ENCODE assay signal across 19 cellular contexts in the genomic region with DNA sequence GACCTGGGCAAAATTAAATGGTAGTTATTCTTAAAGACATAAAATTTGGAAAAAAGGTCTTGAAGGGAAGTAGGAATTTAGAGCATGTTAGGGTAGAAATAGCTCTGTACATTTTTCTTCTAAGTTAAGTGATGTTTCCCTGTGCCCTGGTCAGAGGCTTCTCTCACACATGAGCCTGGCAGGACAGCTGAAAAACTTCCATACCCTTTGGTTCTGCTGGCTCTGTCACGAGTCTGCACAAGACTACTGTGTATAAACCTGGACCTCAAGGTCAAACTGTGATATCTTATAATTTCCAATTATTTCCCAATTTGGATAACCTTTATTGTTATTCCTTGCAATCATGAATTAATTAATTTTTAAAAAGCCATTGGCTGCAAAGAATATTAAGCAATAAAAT.
"Had no signal": no experiment of that assay in that cellular context is flagged by ENCODE, and none has a peak within 500 bp of the region (broad histone marks: within the 10 kb centered on the region; RNA-seq: fewer than 3 reads in every experiment).

No MANE protein-coding gene starts in this region.

- H3K4me2 ChIP-seq: hepatocyte had no signal

- H3K79me2 ChIP-seq: hepatocyte had no signal

- H3K27ac Mint-ChIP-seq: activated CD4-positive, alpha-beta memory T cell treated with anti-CD3 and anti-CD28 coated beads, Interleukin-2, amount 10 ng/mL, durations not matched to agents 7 days and 5 days; activated T-helper 1 cell treated with anti-CD3 and anti-CD28 coated beads, Interleukin-12 subunit alpha, Interleukin-12 subunit beta, Interleukin-2, Interleukin-4 antibody, amounts not matched to agents 30 ng/mL and 10 ng/mL and 1 ng/mL, durations not matched to agents 14 hours and 24 hours and 36 hours; mesothelial cell of epicardium; natural killer cell treated with Interleukin-12 subunit alpha and Interleukin-12 subunit beta and Interleukin-15 and Interleukin-18, amount 100 ng/mL, for 72 hours; T-helper 1 cell treated with Interleukin-12 subunit alpha and Interleukin-12 subunit beta and Interleukin-4 antibody, amounts not matched to agents 30 μg/mL and 1 μg/mL, for 36 hours had no signal

- H3K4me1 ChIP-seq: esophagus muscularis mucosa, left lung, prostate gland had no signal

- H3K36me3 Mint-ChIP-seq: mesothelial cell of epicardium; natural killer cell treated with Interleukin-12 subunit alpha and Interleukin-12 subunit beta and Interleukin-15 and Interleukin-18, amount 100 ng/mL, for 72 hours had no signal

- H3K9me3 ChIP-seq: esophagus muscularis mucosa, left lung, prostate gland, upper lobe of right lung had no signal

- DNase-seq: activated CD4-positive, CD25-positive, alpha-beta regulatory T cell; activated gamma-delta T cell; amygdala; cerebellar nuclear complex; glutamatergic neuron; kidney glomerular epithelial cell; left lung; T1000; upper lobe of right lung had no signal

- H3K27ac ChIP-seq: coronary artery, esophagus muscularis mucosa, left lung, prostate gland, upper lobe of right lung had no signal

- H2AFZ ChIP-seq: hepatocyte had no signal

- ATAC-seq: left lung; natural killer cell treated with Interleukin-12 subunit alpha and Interleukin-12 subunit beta and Interleukin-15 and Interleukin-18, amount 100 ng/mL, for 72 hours; upper lobe of right lung had no signal

- H3K27me3 ChIP-seq: esophagus muscularis mucosa, hepatocyte, left lung, upper lobe of right lung had no signal

- H3K4me3 Mint-ChIP-seq: activated CD4-positive, alpha-beta memory T cell treated with anti-CD3 and anti-CD28 coated beads, Interleukin-2, amount 10 ng/mL, durations not matched to agents 7 days and 5 days; activated T-helper 1 cell treated with anti-CD3 and anti-CD28 coated beads, Interleukin-12 subunit alpha, Interleukin-12 subunit beta, Interleukin-2, Interleukin-4 antibody, amounts not matched to agents 30 ng/mL and 10 ng/mL and 1 ng/mL, durations not matched to agents 14 hours and 24 hours and 36 hours; mesothelial cell of epicardium; natural killer cell treated with Interleukin-12 subunit alpha and Interleukin-12 subunit beta and Interleukin-15 and Interleukin-18, amount 100 ng/mL, for 72 hours; T-helper 1 cell treated with Interleukin-12 subunit alpha and Interleukin-12 subunit beta and Interleukin-4 antibody, amounts not matched to agents 30 μg/mL and 1 μg/mL, for 36 hours had no signal

- H3K36me3 ChIP-seq: esophagus muscularis mucosa, left lung, prostate gland, upper lobe of right lung had no signal

- H3K9me3 Mint-ChIP-seq: activated CD4-positive, alpha-beta memory T cell treated with anti-CD3 and anti-CD28 coated beads, Interleukin-2, amount 10 ng/mL, durations not matched to agents 7 days and 5 days; activated T-helper 1 cell treated with anti-CD3 and anti-CD28 coated beads, Interleukin-12 subunit alpha, Interleukin-12 subunit beta, Interleukin-2, Interleukin-4 antibody, amounts not matched to agents 30 ng/mL and 10 ng/mL and 1 ng/mL, durations not matched to agents 14 hours and 24 hours and 36 hours; T-helper 1 cell treated with Interleukin-12 subunit alpha and Interleukin-12 subunit beta and Interleukin-4 antibody, amounts not matched to agents 30 μg/mL and 1 μg/mL, for 36 hours had no signal

- H3K4me3 ChIP-seq: coronary artery, esophagus muscularis mucosa, hepatocyte, left lung, prostate gland, upper lobe of right lung had no signal

- H3K27me3 Mint-ChIP-seq: activated naive CD8-positive, alpha-beta T cell had no signal
